In the genomic region with DNA sequence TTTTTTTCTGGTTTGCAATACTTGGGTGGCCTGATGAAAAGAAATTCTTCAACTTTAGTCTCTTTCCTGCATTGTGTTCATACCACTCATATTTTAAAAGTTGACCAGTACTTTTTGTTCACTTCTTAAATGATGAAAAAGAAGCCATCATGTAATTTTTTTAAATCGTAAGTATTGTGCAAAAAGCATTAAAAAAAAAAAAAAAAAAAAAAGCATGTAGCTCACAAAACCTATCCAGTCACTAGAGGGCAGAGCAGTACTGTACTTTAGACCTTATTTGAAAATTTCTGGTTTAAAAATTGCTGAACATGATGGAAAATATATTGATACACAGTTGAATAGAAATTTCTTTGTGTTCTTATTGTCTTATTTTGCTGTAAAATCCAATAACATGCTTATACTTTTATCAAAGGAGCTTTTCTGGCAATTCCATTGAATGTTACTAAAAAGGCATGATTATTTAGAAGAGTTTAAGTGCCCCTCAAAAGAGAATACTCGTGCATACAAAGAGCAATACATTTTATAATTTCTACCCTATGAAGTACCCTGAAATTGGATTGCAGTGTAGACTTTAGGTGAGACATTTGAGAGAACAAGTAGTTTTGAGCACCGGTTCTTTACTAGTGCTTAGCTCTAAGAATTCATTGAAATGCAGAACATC, we compare ENCODE assay signal across 8 cellular contexts.
DNase-seq lines count a peak whose midpoint lies in the region; ATAC-seq and TF ChIP-seq lines count a peak whose summit lies in the region.

No MANE protein-coding gene starts in this region.

- H3K4me3 ChIP-seq in AG09309 (ENCODE audit: control insufficient read depth, low read depth, low read length), result no peak overlapping the region
- no peak overlapping the region for H3K4me3 ChIP-seq in GM23248
- no peak overlapping the region for H3K4me3 ChIP-seq in Peyer's patch
- no peak overlapping the region for H3K4me3 ChIP-seq in fibroblast of lung (replicated peaks in 1 of 4; ENCODE audit: control extremely low read depth in 1 of 4, insufficient read depth in 1 of 4, low read depth in 3 of 4, low read length in 4 of 4)
- no peak overlapping the region for H3K4me3 ChIP-seq in spleen

- H3K27ac ChIP-seq in GM23248 (peak overlapping the region; percentile 62), Peyer's patch (no peak overlapping the region), fibroblast of lung (ENCODE audit: insufficient read depth, low read length) (no peak overlapping the region), spleen (no peak overlapping the region)

- ATAC-seq in GM21367 (IDR thresholded peaks at IDR 0.05; ENCODE audit: unreplicated experiment), result no peak
- ATAC-seq in HG03135 (IDR thresholded peaks at IDR 0.05; ENCODE audit: unreplicated experiment), result no peak
- no peak for ATAC-seq in activated CD4-positive, alpha-beta T cell treated with anti-CD3 and anti-CD28 coated beads for 36 hours

- H3K79me2 ChIP-seq in GM23248 (ENCODE audit: insufficient read depth), result 0 out of 2 replicates have a peak, but pooled peaks cover 4% of the 10 kb centered on the region
- H3K79me2 ChIP-seq in fibroblast of lung (ENCODE audit: control insufficient read depth, insufficient read depth, low read length), result no peaks in the 10 kb centered on the region

- in situ Hi-C loops in GM23248 (cut with MboI), result no loop called here

- no peaks in the 10 kb centered on the region; the same call in 1 of the 2 replicates for H4K20me1 ChIP-seq in GM23248 (ENCODE audit: insufficient read depth)
- no peaks in the 10 kb centered on the region for H4K20me1 ChIP-seq in fibroblast of lung (ENCODE audit: control insufficient read depth, extremely low read depth, insufficient read depth, low read length)

- WGBS in GM23248 (ENCODE audit: low coverage in 1 of 2, low lambda C conversion rate in 2 of 2, missing lambda C conversion rate in 2 of 2), 2 experiments, result 38 to 40% methylated on average over 3 of the region's 3 CpGs
- 70 to 80% (median 73%) methylated on average over 3 of the region's 3 CpGs for WGBS in spleen, 5 donors

- no peaks in the 10 kb centered on the region for H3K27me3 ChIP-seq in GM23248 (replicated peaks; ENCODE audit: insufficient read depth)
- no peaks in the 10 kb centered on the region for H3K27me3 ChIP-seq in Peyer's patch
- no peaks in the 10 kb centered on the region for H3K27me3 ChIP-seq in fibroblast of lung (ENCODE audit: control insufficient read depth, insufficient read depth, low read length)
- no peaks in the 10 kb centered on the region for H3K27me3 ChIP-seq in spleen (replicated peaks in 1 of 7)

- intact Hi-C loops in spleen (cut with DNase I; ENCODE audit: low total_unique reads), result no loop called here
- intact Hi-C loops in activated CD4-positive, alpha-beta T cell treated with anti-CD3 and anti-CD28 coated beads for 36 hours (cut with DNase I, micrococcal nuclease), result loop anchor here (2.0 to 10.0 kb wide), 4 partner anchors 82 to 426 kb away; no protein-coding TSS in a partner anchor

- H3K9ac ChIP-seq in GM23248, result peak overlapping the region; percentile 26; the same call in 1 of the 2 replicates
- H3K9ac ChIP-seq in fibroblast of lung (ENCODE audit: insufficient read depth, low read length), result no peak overlapping the region

- H3K4me1 ChIP-seq in GM23248 (ENCODE audit: insufficient read depth) (peaks cover 57% of the 10 kb centered on the region), Peyer's patch (peaks cover 0 to 5% (median 0%) of the 10 kb centered on the region in 4 donors), fibroblast of lung (ENCODE audit: control insufficient read depth, extremely low read depth, insufficient read depth, low read length) (peaks cover 3% of the 10 kb centered on the region), spleen (peaks cover 5 to 39% (median 25%) of the 10 kb centered on the region in 6 donors)

- H3K4me2 ChIP-seq in GM23248 (ENCODE audit: unreplicated experiment) (peak overlapping the region; percentile 68), fibroblast of lung (ENCODE audit: extremely low read depth, insufficient read depth, low read length) (no peak overlapping the region)

- H3K27me3 Mint-ChIP-seq in activated CD4-positive, alpha-beta T cell treated with anti-CD3 and anti-CD28 coated beads for 36 hours, result no peaks in the 10 kb centered on the region

- no peak overlapping the region for H3K4me3 Mint-ChIP-seq in activated CD4-positive, alpha-beta T cell treated with anti-CD3 and anti-CD28 coated beads for 36 hours

- DNase-seq in AG09309 (ENCODE audit: low read depth) (peak; percentile 54), GM23248 (peak; percentile 81), Peyer's patch (no peak), fibroblast of lung (ENCODE audit: low read depth in 2 of 2) (peak in 1 of 2 donors; percentile 82), spleen (no peak)
- no peak for DNase-seq in activated CD4-positive, alpha-beta T cell treated with anti-CD3 and anti-CD28 coated beads for 36 hours

- TF ChIP-seq POLR2A in Peyer's patch (IDR thresholded peaks at IDR 0.05) (no peak), spleen (IDR thresholded peaks at IDR 0.05) (no peak)

- no peaks in the 10 kb centered on the region for H3K36me3 Mint-ChIP-seq in activated CD4-positive, alpha-beta T cell treated with anti-CD3 and anti-CD28 coated beads for 36 hours (ENCODE audit: low read depth)

- no peaks in the 10 kb centered on the region for H3K9me3 Mint-ChIP-seq in activated CD4-positive, alpha-beta T cell treated with anti-CD3 and anti-CD28 coated beads for 36 hours (ENCODE audit: low read depth)

- CTCF ChIA-PET in activated CD4-positive, alpha-beta T cell treated with anti-CD3 and anti-CD28 coated beads for 36 hours (lab: Charles Lee), result interaction anchor here (0.5 to 3.9 kb wide), 27 partner anchors 10 to 817 kb away, joined by 3 to 46 read pairs (median 4); partner anchors contain the start of gene BBX

- H3K4me1 Mint-ChIP-seq in activated CD4-positive, alpha-beta T cell treated with anti-CD3 and anti-CD28 coated beads for 36 hours, result peaks cover 26% of the 10 kb centered on the region

- H3K27ac Mint-ChIP-seq in activated CD4-positive, alpha-beta T cell treated with anti-CD3 and anti-CD28 coated beads for 36 hours, result no peak overlapping the region

- POLR2A ChIA-PET in activated CD4-positive, alpha-beta T cell treated with anti-CD3 and anti-CD28 coated beads for 36 hours (lab: Charles Lee), result no interaction called here

- no peaks in the 10 kb centered on the region for H3K9me2 ChIP-seq in GM23248 (ENCODE audit: insufficient read depth)

- no peaks in the 10 kb centered on the region for H3K9me3 ChIP-seq in GM23248 (ENCODE audit: low read depth)
- no peaks in the 10 kb centered on the region for H3K9me3 ChIP-seq in Peyer's patch
- no peaks in the 10 kb centered on the region for H3K9me3 ChIP-seq in fibroblast of lung (ENCODE audit: control insufficient read depth, insufficient read depth, low read depth, low read length)
- H3K9me3 ChIP-seq in spleen, result no peaks in the 10 kb centered on the region

- H3F3A ChIP-seq in GM23248 (ENCODE audit: insufficient read depth), result peaks cover 50% of the 10 kb centered on the region

- H3K36me3 ChIP-seq in GM23248 (ENCODE audit: low read depth) (no peaks in the 10 kb centered on the region), Peyer's patch (no peaks in the 10 kb centered on the region), fibroblast of lung (ENCODE audit: control insufficient read depth, insufficient read depth, low read length) (no peaks in the 10 kb centered on the region), spleen (no peaks in the 10 kb centered on the region)

- peak; percentile 58 for TF ChIP-seq CTCF in AG09309 (IDR thresholded peaks at IDR 0.05; ENCODE audit: control insufficient read depth, insufficient read depth, low read depth, low read length, missing control alignments)
- peak; percentile 8 to 54 (median 40) for TF ChIP-seq CTCF in Peyer's patch (IDR thresholded peaks at IDR 0.05)
- TF ChIP-seq CTCF in fibroblast of lung (conservative IDR thresholded peaks at IDR 0.05 in 1 of 2, IDR thresholded peaks at IDR 0.05 in 1 of 2; ENCODE audit: low read depth in 1 of 2, low read length in 2 of 2), result peak; percentile 45 to 68
- TF ChIP-seq CTCF in spleen (IDR thresholded peaks at IDR 0.05 in 8 of 11, conservative IDR thresholded peaks at IDR 0.05 in 3 of 11), result peak in 10 of 11 experiments; percentile 11 to 62 (median 49)

- H2AFZ ChIP-seq in GM23248, result no peak overlapping the region
- no peak overlapping the region for H2AFZ ChIP-seq in fibroblast of lung (ENCODE audit: low read length)

Comparison
In these comparisons a context has a peak if more than half of its experiments do, and no peak if none do; other contexts are left out.
1. DNase-seq: peak in AG09309 (single experiment) and GM23248 (single experiment); none in Peyer's patch (0 of 3), spleen (single experiment) and activated CD4-positive, alpha-beta T cell treated with anti-CD3 and anti-CD28 coated beads for 36 hours (single experiment).
2. Peak in every context shown above with its lines, with median percentiles within 50 percentile points of each other: CTCF ChIP-seq.